ENCODE assay signal across 15 cellular contexts in genomic region chr1:205715628-205716027, GRCh38. TPM values are rescaled to one million over a fixed set of nuclear protein-coding genes. Genes with fewer than 3 reads are reported as not detected.
DNase-seq lines count a peak whose midpoint lies in the region; ATAC-seq and FAIRE-seq lines count a peak whose summit lies in the region.
"Had no signal": no experiment of that assay in that cellular context is flagged by ENCODE, and none has a peak within 500 bp of the region (broad histone marks: within the 10 kb centered on the region; RNA-seq: fewer than 3 reads in every experiment).

No MANE protein-coding gene starts in this region.

- H4K91ac ChIP-seq in neuronal stem cell (ENCODE audit: low read depth, low read length, poor library complexity), result no peak overlapping the region

- peaks cover 2 to 4% of the 10 kb centered on the region in 2 donors for H3K4me1 ChIP-seq in neuronal stem cell (ENCODE audit: control insufficient read depth in 2 of 2, insufficient read depth in 1 of 2, low read depth in 1 of 2, low read length in 2 of 2)
- H3K4me1 ChIP-seq: prostate gland had no signal

- CTCF ChIA-PET in activated CD4-positive, alpha-beta T cell treated with anti-CD3 and anti-CD28 coated beads for 36 hours (lab: Charles Lee), result interaction anchor here (1.3 to 9.5 kb wide), 3 partner anchors 12 to 81 kb away, joined by 4 to 225 read pairs (median 4); no protein-coding TSS in a partner anchor

- no peaks in the 10 kb centered on the region for H3K27me3 Mint-ChIP-seq in activated CD4-positive, alpha-beta T cell treated with anti-CD3 and anti-CD28 coated beads, Interleukin-2, amount 10 ng/mL, durations not matched to agents 24 days and 14 days
- no peaks in the 10 kb centered on the region for H3K27me3 Mint-ChIP-seq in activated CD4-positive, alpha-beta T cell treated with anti-CD3 and anti-CD28 coated beads for 36 hours
- H3K27me3 Mint-ChIP-seq in dendritic cell treated with granulocyte-macrophage colony-stimulating factor and Interleukin-4, amounts not matched to agents 40 ng/mL and 50 ng/mL, for 4 days, result no peaks in the 10 kb centered on the region

- peaks cover 57% of the 10 kb centered on the region for H3K36me3 Mint-ChIP-seq in activated CD4-positive, alpha-beta T cell treated with anti-CD3 and anti-CD28 coated beads, Interleukin-2, amount 10 ng/mL, durations not matched to agents 24 days and 14 days (ENCODE audit: low read depth)
- H3K36me3 Mint-ChIP-seq in activated CD4-positive, alpha-beta T cell treated with anti-CD3 and anti-CD28 coated beads for 36 hours (ENCODE audit: low read depth), result peaks cover 46% of the 10 kb centered on the region
- peaks cover 60% of the 10 kb centered on the region for H3K36me3 Mint-ChIP-seq in dendritic cell treated with granulocyte-macrophage colony-stimulating factor and Interleukin-4, amounts not matched to agents 40 ng/mL and 50 ng/mL, for 4 days (ENCODE audit: low read depth)

- H2BK15ac ChIP-seq in neuronal stem cell (ENCODE audit: low read length), result no peak overlapping the region

- peaks cover 21 to 85% of the 10 kb centered on the region in 2 donors for H3K36me3 ChIP-seq in neuronal stem cell (replicated peaks in 1 of 2; ENCODE audit: control insufficient read depth in 2 of 2, insufficient read depth in 2 of 2, low read length in 2 of 2)

- no peak overlapping the region for H3K9ac ChIP-seq in neuronal stem cell (ENCODE audit: low read depth, low read length, poor library complexity)

- H3K79me1 ChIP-seq in neuronal stem cell (ENCODE audit: low read depth, low read length), result no peaks in the 10 kb centered on the region

- no peak overlapping the region for H4K8ac ChIP-seq in neuronal stem cell (ENCODE audit: low read depth, low read length)

- no peaks in the 10 kb centered on the region for H3K27me3 ChIP-seq in neuronal stem cell (ENCODE audit: control insufficient read depth in 3 of 3, insufficient read depth in 3 of 3, low read depth in 1 of 3, low read length in 3 of 3)
- H3K27me3 ChIP-seq: brain microvascular endothelial cell had no signal

- H3K23ac ChIP-seq in neuronal stem cell (ENCODE audit: low read depth, low read length, poor library complexity), result no peak overlapping the region

- no peak overlapping the region for H3K4ac ChIP-seq in neuronal stem cell (ENCODE audit: low read length)

- peak overlapping the region; percentile 22 for H3K27ac ChIP-seq in neuronal stem cell (replicated peaks; ENCODE audit: low read length)
- H3K27ac ChIP-seq: brain microvascular endothelial cell, thoracic aorta had no signal

- no peak for FAIRE-seq in RCC 7860 (lab: Jason Lieb, UNC)

- no peak overlapping the region for H3K4me2 ChIP-seq in neuronal stem cell (ENCODE audit: insufficient read depth, low read length, poor library complexity, severe bottlenecking)

- H3K4me1 Mint-ChIP-seq in activated CD4-positive, alpha-beta T cell treated with anti-CD3 and anti-CD28 coated beads, Interleukin-2, amount 10 ng/mL, durations not matched to agents 24 days and 14 days, result peaks cover 29% of the 10 kb centered on the region
- H3K4me1 Mint-ChIP-seq in activated CD4-positive, alpha-beta T cell treated with anti-CD3 and anti-CD28 coated beads for 36 hours, result peaks cover 40% of the 10 kb centered on the region
- peaks cover 20% of the 10 kb centered on the region for H3K4me1 Mint-ChIP-seq in dendritic cell treated with granulocyte-macrophage colony-stimulating factor and Interleukin-4, amounts not matched to agents 40 ng/mL and 50 ng/mL, for 4 days (ENCODE audit: low read depth)

- no peak overlapping the region for H2BK120ac ChIP-seq in neuronal stem cell (ENCODE audit: low read depth, low read length)

- POLR2A ChIA-PET in activated CD4-positive, alpha-beta T cell treated with anti-CD3 and anti-CD28 coated beads for 36 hours (lab: Charles Lee), result no interaction called here

- no peak overlapping the region for H3K14ac ChIP-seq in neuronal stem cell (ENCODE audit: low read length)

- WGBS in neuronal stem cell (ENCODE audit: extremely low coverage in 2 of 2, insufficient read length in 2 of 2, insufficient replicate concordance in 1 of 2), 2 donors, result no CpG with 5 or more reads among the region's 5 CpGs

- no peak for ATAC-seq in activated CD4-positive, alpha-beta T cell treated with anti-CD3 and anti-CD28 coated beads for 36 hours
- no peak for ATAC-seq in GM21723 (IDR thresholded peaks at IDR 0.05; ENCODE audit: unreplicated experiment)

- H2AK5ac ChIP-seq in neuronal stem cell (ENCODE audit: low read depth, low read length), result no peak overlapping the region

- no peak overlapping the region for H2BK12ac ChIP-seq in neuronal stem cell (ENCODE audit: low read length)

- H2AFZ ChIP-seq in neuronal stem cell (ENCODE audit: low read length), result no peak overlapping the region

- H3K18ac ChIP-seq in neuronal stem cell (ENCODE audit: low read length), result no peak overlapping the region

- no peaks in the 10 kb centered on the region for H3K9me3 Mint-ChIP-seq in activated CD4-positive, alpha-beta T cell treated with anti-CD3 and anti-CD28 coated beads, Interleukin-2, amount 10 ng/mL, durations not matched to agents 24 days and 14 days
- H3K9me3 Mint-ChIP-seq in activated CD4-positive, alpha-beta T cell treated with anti-CD3 and anti-CD28 coated beads for 36 hours (ENCODE audit: low read depth), result no peaks in the 10 kb centered on the region
- no peaks in the 10 kb centered on the region for H3K9me3 Mint-ChIP-seq in dendritic cell treated with granulocyte-macrophage colony-stimulating factor and Interleukin-4, amounts not matched to agents 40 ng/mL and 50 ng/mL, for 4 days

- no peak overlapping the region for H3K4me3 ChIP-seq in neuronal stem cell (ENCODE audit: low read length in 2 of 2)
- H3K4me3 ChIP-seq: prostate gland, thoracic aorta had no signal

- no peaks in the 10 kb centered on the region for H3K9me3 ChIP-seq in neuronal stem cell (replicated peaks in 1 of 2; ENCODE audit: control insufficient read depth in 2 of 2, insufficient read depth in 1 of 2, low read depth in 1 of 2, low read length in 2 of 2)
- H3K9me3 ChIP-seq: prostate gland, thoracic aorta had no signal

- intact Hi-C loops in activated CD4-positive, alpha-beta T cell treated with anti-CD3 and anti-CD28 coated beads, Interleukin-2, amount 10 ng/mL, durations not matched to agents 24 days and 14 days (cut with micrococcal nuclease), result no loop called here
- intact Hi-C loops in activated CD4-positive, alpha-beta T cell treated with anti-CD3 and anti-CD28 coated beads for 36 hours (cut with DNase I, micrococcal nuclease), result no loop called here
- intact Hi-C loops in dendritic cell treated with granulocyte-macrophage colony-stimulating factor and Interleukin-4, amounts not matched to agents 40 ng/mL and 50 ng/mL, for 4 days (cut with micrococcal nuclease), result no loop called here

- H2BK5ac ChIP-seq in neuronal stem cell (ENCODE audit: low read length), result no peak overlapping the region

- no peak overlapping the region for H3K4me3 Mint-ChIP-seq in activated CD4-positive, alpha-beta T cell treated with anti-CD3 and anti-CD28 coated beads, Interleukin-2, amount 10 ng/mL, durations not matched to agents 24 days and 14 days
- H3K4me3 Mint-ChIP-seq in activated CD4-positive, alpha-beta T cell treated with anti-CD3 and anti-CD28 coated beads for 36 hours, result no peak overlapping the region
- H3K4me3 Mint-ChIP-seq in dendritic cell treated with granulocyte-macrophage colony-stimulating factor and Interleukin-4, amounts not matched to agents 40 ng/mL and 50 ng/mL, for 4 days, result no peak overlapping the region

- no peak for DNase-seq in activated CD4-positive, alpha-beta T cell treated with anti-CD3 and anti-CD28 coated beads, Interleukin-2, amount 10 ng/mL, durations not matched to agents 24 days and 14 days
- no peak for DNase-seq in activated CD4-positive, alpha-beta T cell treated with anti-CD3 and anti-CD28 coated beads for 36 hours
- DNase-seq in NOMO-1 (lab: John Stamatoyannopoulos, UW; ENCODE audit: unreplicated experiment in 2 of 2) (peak; percentile 46 to 53), neuronal stem cell (ENCODE audit: low spot score) (no peak), ureter (ENCODE audit: low spot score) (no peak), RCC 7860 (ENCODE audit: low spot score) (no peak)
- DNase-seq: activated CD4-positive, alpha-beta T cell treated with anti-CD3 and anti-CD28 coated beads, Interleukin-2, amount 50 U/mL, for 1 hour; brain microvascular endothelial cell; effector CD4-positive, alpha-beta T cell; NCI-H446; T-helper 2 cell had no signal

- peak overlapping the region; percentile 49 for H3K27ac Mint-ChIP-seq in activated CD4-positive, alpha-beta T cell treated with anti-CD3 and anti-CD28 coated beads, Interleukin-2, amount 10 ng/mL, durations not matched to agents 24 days and 14 days
- no peak overlapping the region for H3K27ac Mint-ChIP-seq in activated CD4-positive, alpha-beta T cell treated with anti-CD3 and anti-CD28 coated beads for 36 hours
- peak overlapping the region; percentile 59 for H3K27ac Mint-ChIP-seq in dendritic cell treated with granulocyte-macrophage colony-stimulating factor and Interleukin-4, amounts not matched to agents 40 ng/mL and 50 ng/mL, for 4 days

RNA-seq across cellular contexts. Expression of gene NUCKS1, which starts 34.4 kb away (rescaled TPM):
- total RNA-seq in activated CD4-positive, alpha-beta T cell treated with anti-CD3 and anti-CD28 coated beads, Interleukin-2, amount 10 ng/mL, durations not matched to agents 24 days and 14 days, result 161 and 188 TPM in 2 replicates
- 100 to 1,000 TPM; 189 to 260 TPM for total RNA-seq in activated CD4-positive, alpha-beta T cell treated with anti-CD3 and anti-CD28 coated beads for 36 hours
- 429 TPM for polyA plus RNA-seq in neuronal stem cell (2013, experiment 1 of 2)
- polyA plus RNA-seq in neuronal stem cell (2013, experiment 2 of 2), result 452 TPM
- 189 TPM for total RNA-seq in ureter

RNA-seq across cellular contexts. Expression of gene SLC45A3, which starts 35.3 kb away (rescaled TPM):
- 1.0 and 1.1 TPM in 2 replicates for total RNA-seq in activated CD4-positive, alpha-beta T cell treated with anti-CD3 and anti-CD28 coated beads, Interleukin-2, amount 10 ng/mL, durations not matched to agents 24 days and 14 days
- under 1 TPM; 0.32 to 0.53 TPM for total RNA-seq in activated CD4-positive, alpha-beta T cell treated with anti-CD3 and anti-CD28 coated beads for 36 hours
- 8.4 TPM for polyA plus RNA-seq in neuronal stem cell (2013, experiment 1 of 2)
- 8.6 TPM for polyA plus RNA-seq in neuronal stem cell (2013, experiment 2 of 2)
- 3.7 TPM for total RNA-seq in ureter

RNA-seq across cellular contexts. Expression of gene RAB29, which starts 59.7 kb away (rescaled TPM):
- total RNA-seq in activated CD4-positive, alpha-beta T cell treated with anti-CD3 and anti-CD28 coated beads, Interleukin-2, amount 10 ng/mL, durations not matched to agents 24 days and 14 days, result 27.8 and 29.1 TPM in 2 replicates
- total RNA-seq in activated CD4-positive, alpha-beta T cell treated with anti-CD3 and anti-CD28 coated beads for 36 hours, result 10 to 100 TPM; 29.3 to 29.4 TPM
- polyA plus RNA-seq in neuronal stem cell (2013, experiment 1 of 2), result 5.9 TPM
- polyA plus RNA-seq in neuronal stem cell (2013, experiment 2 of 2), result 5.7 TPM
- total RNA-seq in ureter, result 19.2 TPM

Comparison
In these comparisons a context has a peak if more than half of its experiments do, and no peak if none do; other contexts are left out.
1. DNase-seq: peak in NOMO-1 (2 of 2); none in activated CD4-positive, alpha-beta T cell treated with anti-CD3 and anti-CD28 coated beads, Interleukin-2, amount 10 ng/mL, durations not matched to agents 24 days and 14 days (single experiment), activated CD4-positive, alpha-beta T cell treated with anti-CD3 and anti-CD28 coated beads for 36 hours (single experiment), neuronal stem cell (single experiment), ureter (single experiment) and RCC 7860 (single experiment).